10 cellular contexts compared by ENCODE assay signal in the genomic region with DNA sequence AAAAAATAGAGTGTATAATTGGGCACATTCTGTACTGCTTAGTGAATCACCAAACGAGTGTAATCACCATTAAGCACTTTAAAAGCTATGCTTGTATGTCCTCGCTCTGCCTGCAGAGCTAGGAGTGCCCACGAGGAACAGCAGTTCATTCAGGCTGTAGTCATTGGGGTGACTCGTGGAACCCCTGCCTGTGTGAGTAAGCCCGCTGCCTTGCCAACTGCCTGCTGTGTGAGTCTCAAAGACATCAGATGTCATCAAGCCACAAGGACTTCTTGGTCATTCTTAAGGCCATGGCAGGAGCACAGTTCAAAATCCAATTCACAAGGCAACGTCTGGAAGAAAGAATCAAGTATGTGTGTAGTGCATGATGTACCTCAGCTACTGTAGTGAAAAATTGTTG.
DNase-seq lines count a peak whose midpoint lies in the region; ATAC-seq, FAIRE-seq and TF ChIP-seq lines count a peak whose summit lies in the region.
"Had no signal": no experiment of that assay in that cellular context is flagged by ENCODE, and none has a peak within 500 bp of the region (broad histone marks: within the 10 kb centered on the region; RNA-seq: fewer than 3 reads in every experiment).

No MANE protein-coding gene starts in this region.

- H3K27ac ChIP-seq in left ventricle myocardium inferior (replicated peaks) (no peak overlapping the region), kidney (ENCODE audit: low read depth in 2 of 2, low read length in 2 of 2) (no peak overlapping the region), upper lobe of left lung (peak overlapping the region in 2 of 4 donors; percentile 32 to 35), small intestine (ENCODE audit: low read depth in 1 of 2, low read length in 1 of 2) (peak overlapping the region in 1 of 2 donors; percentile 25)

- no peak for FAIRE-seq in kidney (lab: Jason Lieb, UNC)
- FAIRE-seq in small intestine (lab: Jason Lieb, UNC) = no peak
- FAIRE-seq: G401.6, islet of Langerhans had no signal

- no peak for TF ChIP-seq EP300 in upper lobe of left lung (IDR thresholded peaks at IDR 0.05)

- H3K4me1 ChIP-seq in left ventricle myocardium inferior (peaks cover 100% of the 10 kb centered on the region), adipocyte (ENCODE audit: control insufficient read depth, insufficient read depth, low read length) (peaks cover 91% of the 10 kb centered on the region), kidney (ENCODE audit: control insufficient read depth in 1 of 2, insufficient read depth in 1 of 2, low read depth in 1 of 2, low read length in 2 of 2) (peaks cover 19 to 21% of the 10 kb centered on the region in 2 donors), upper lobe of left lung (peaks cover 68 to 90% (median 78%) of the 10 kb centered on the region in 4 donors), small intestine (ENCODE audit: control insufficient read depth in 2 of 2, insufficient read depth in 1 of 2, low read depth in 1 of 2, low read length in 1 of 2) (peaks cover 5 to 22% of the 10 kb centered on the region in 2 donors)

- ATAC-seq in left cardiac atrium (peak in 1 of 2 donors; percentile 56), upper lobe of left lung (ENCODE audit: low FRiP score in 2 of 2) (peak; percentile 25 to 54), GM18909 (IDR thresholded peaks at IDR 0.05; ENCODE audit: poor library complexity, unreplicated experiment) (no peak)

- H3K4me3 ChIP-seq in left ventricle myocardium inferior (no peak overlapping the region), adipocyte (ENCODE audit: low read length) (no peak overlapping the region), kidney (ENCODE audit: low read length in 2 of 2) (no peak overlapping the region), upper lobe of left lung (no peak overlapping the region), small intestine (ENCODE audit: low read depth in 1 of 2, low read length in 2 of 2) (no peak overlapping the region)

- H3K9me3 ChIP-seq in left ventricle myocardium inferior (replicated peaks) (no peaks in the 10 kb centered on the region), adipocyte (ENCODE audit: control insufficient read depth, low read length) (no peaks in the 10 kb centered on the region), kidney (ENCODE audit: control insufficient read depth in 1 of 2, low read length in 2 of 2) (no peaks in the 10 kb centered on the region), upper lobe of left lung (no peaks in the 10 kb centered on the region), small intestine (ENCODE audit: control insufficient read depth, low read depth) (no peaks in the 10 kb centered on the region)

- H3K9ac ChIP-seq in adipocyte (ENCODE audit: low read length) (peak overlapping the region; percentile 6), kidney (ENCODE audit: low read length in 2 of 2) (no peak overlapping the region)

- intact Hi-C loops in left cardiac atrium (cut with DNase I) (no loop called here), left ventricle myocardium inferior (cut with micrococcal nuclease) (no loop called here), kidney (cut with DNase I) (no loop called here)

- TF ChIP-seq CTCF in left ventricle myocardium inferior (IDR thresholded peaks at IDR 0.05; ENCODE audit: borderline replicate concordance) (no peak), kidney (IDR thresholded peaks at IDR 0.05; ENCODE audit: borderline replicate concordance, extremely low read depth, insufficient read depth) (no peak), upper lobe of left lung (IDR thresholded peaks at IDR 0.05) (no peak)

- H3K36me3 ChIP-seq in left ventricle myocardium inferior = no peaks in the 10 kb centered on the region
- no peaks in the 10 kb centered on the region for H3K36me3 ChIP-seq in adipocyte (ENCODE audit: control insufficient read depth, insufficient read depth, low read length, severe bottlenecking)
- no peaks in the 10 kb centered on the region for H3K36me3 ChIP-seq in kidney (ENCODE audit: control insufficient read depth in 1 of 2, insufficient read depth in 2 of 2, low read length in 2 of 2)
- H3K36me3 ChIP-seq in upper lobe of left lung = no peaks in the 10 kb centered on the region
- H3K36me3 ChIP-seq in small intestine (ENCODE audit: control insufficient read depth in 2 of 2, insufficient read depth in 2 of 2, low read length in 2 of 2) = no peaks in the 10 kb centered on the region

- DNase-seq in left cardiac atrium (peak; percentile 47), left ventricle myocardium inferior (no peak), adipocyte (ENCODE audit: low read depth) (peak; percentile 65), kidney (peak; percentile 71), upper lobe of left lung (peak in 1 of 2 donors; percentile 48), HuH-7.5 (ENCODE audit: low spot score) (no peak), small intestine (no peak)

- 83 to 92% methylated on average over 6 of the region's 6 CpGs for WGBS in upper lobe of left lung, 2 donors
- WGBS in small intestine, 3 donors = 77 to 79% (median 78%) methylated on average over 6 of the region's 6 CpGs

- no peak for TF ChIP-seq POLR2A in upper lobe of left lung (IDR thresholded peaks at IDR 0.05)

- H3K27me3 ChIP-seq in left ventricle myocardium inferior (ENCODE audit: low read depth) (no peaks in the 10 kb centered on the region), adipocyte (replicated peaks; ENCODE audit: control insufficient read depth, insufficient read depth, low read length) (no peaks in the 10 kb centered on the region), upper lobe of left lung (no peaks in the 10 kb centered on the region), small intestine (ENCODE audit: control insufficient read depth in 2 of 2, insufficient read depth in 2 of 2, low read length in 2 of 2) (no peaks in the 10 kb centered on the region)

Comparison
In these comparisons a context has a peak if more than half of its experiments do, and no peak if none do; other contexts are left out.
1. DNase-seq: peak in left cardiac atrium (single experiment), adipocyte (single experiment) and kidney (single experiment); none in left ventricle myocardium inferior (single experiment), HuH-7.5 (single experiment) and small intestine (single experiment).